Comparison of ENCODE assay signal across 22 cellular contexts in the genomic region with DNA sequence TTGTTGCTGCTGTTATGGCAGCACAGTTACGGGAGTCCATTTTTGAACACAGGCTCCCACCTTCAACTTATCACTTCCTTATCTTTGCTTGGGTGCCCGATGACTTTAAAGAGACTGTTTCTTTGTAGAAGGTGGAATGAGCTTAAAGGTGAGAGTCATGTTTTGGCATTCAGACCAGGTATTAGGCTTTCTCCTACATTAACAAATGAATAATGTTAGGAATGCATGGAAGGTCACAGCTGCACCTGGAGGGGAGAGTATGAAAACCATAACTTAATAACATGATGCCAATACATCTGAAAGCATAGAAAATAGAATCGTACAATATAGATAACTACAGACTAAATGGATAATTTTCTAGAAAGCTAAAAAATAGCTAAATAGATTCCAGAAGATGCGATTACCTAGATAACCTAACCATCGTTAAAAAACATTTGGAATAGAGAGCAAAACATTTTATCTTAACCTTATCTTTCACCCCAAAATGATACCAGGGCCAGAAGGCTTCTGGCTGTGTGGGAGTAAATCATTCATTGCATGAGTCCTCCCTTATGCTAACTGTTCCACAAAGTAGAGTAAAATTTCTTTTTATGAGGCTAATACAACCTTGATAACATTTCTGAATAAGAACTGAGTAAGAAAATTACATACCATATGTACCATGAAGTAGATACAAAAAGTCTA.
"Had no signal": no experiment of that assay in that cellular context is flagged by ENCODE, and none has a peak within 500 bp of the region (broad histone marks: within the 10 kb centered on the region; RNA-seq: fewer than 3 reads in every experiment).

No MANE protein-coding gene starts in this region.

- H3K4me3 ChIP-seq: cardiac muscle cell, PC-9 had no signal

- H3K9me3 Mint-ChIP-seq: activated B cell treated with CpG ODN at 0.5 μM for 24 hours; activated CD4-positive, alpha-beta memory T cell treated with anti-CD3 and anti-CD28 coated beads for 36 hours; activated CD4-positive, alpha-beta T cell treated with anti-CD3 and anti-CD28 coated beads, Interleukin-2, amount 10 ng/mL, durations not matched to agents 24 days and 14 days; activated naive CD8-positive, alpha-beta T cell treated with anti-CD3 and anti-CD28 coated beads for 36 hours; activated T-cell treated with anti-CD3 and anti-CD28 coated beads, Interleukin-2, amount 50 U/mL, for 4 hours; T-helper 1 cell treated with Interleukin-12 subunit alpha and Interleukin-12 subunit beta and Interleukin-4 antibody, amounts not matched to agents 30 μg/mL and 1 μg/mL, for 36 hours had no signal

- H3K36me3 ChIP-seq: brain microvascular endothelial cell, cardiac muscle cell had no signal

- H3K4me3 Mint-ChIP-seq: activated B cell treated with CpG ODN at 0.5 μM for 24 hours; activated CD4-positive, alpha-beta memory T cell treated with anti-CD3 and anti-CD28 coated beads for 36 hours; activated CD4-positive, alpha-beta T cell treated with anti-CD3 and anti-CD28 coated beads, Interleukin-2, amount 10 ng/mL, durations not matched to agents 24 days and 14 days; activated naive CD8-positive, alpha-beta T cell treated with anti-CD3 and anti-CD28 coated beads for 36 hours; activated T-cell treated with anti-CD3 and anti-CD28 coated beads, Interleukin-2, amount 50 U/mL, for 4 hours; T-helper 1 cell treated with Interleukin-12 subunit alpha and Interleukin-12 subunit beta and Interleukin-4 antibody, amounts not matched to agents 30 μg/mL and 1 μg/mL, for 36 hours had no signal

- DNase-seq: activated B cell treated with CpG ODN at 0.5 μM for 24 hours; activated CD4-positive, alpha-beta memory T cell treated with anti-CD3 and anti-CD28 coated beads for 36 hours; activated CD4-positive, alpha-beta T cell treated with anti-CD3 and anti-CD28 coated beads for 1 hour; activated CD4-positive, alpha-beta T cell treated with anti-CD3 and anti-CD28 coated beads, Interleukin-2, amount 10 ng/mL, durations not matched to agents 24 days and 14 days; activated CD8-positive, alpha-beta memory T cell treated with anti-CD3 and anti-CD28 coated beads for 24 hours; activated effector memory CD4-positive, alpha-beta T cell treated with anti-CD3 and anti-CD28 coated beads, Interleukin-2, amount 50 U/mL, for 16 hours; activated naive CD4-positive, alpha-beta T cell treated with Interleukin-2 at 50 U/mL for 16 hours; activated naive CD8-positive, alpha-beta T cell treated with anti-CD3 and anti-CD28 coated beads for 36 hours; activated T-cell treated with anti-CD3 and anti-CD28 coated beads, Interleukin-2, amount 50 U/mL, for 4 hours; brain microvascular endothelial cell; Karpas-422; MM.1S; NCI-H1105 treated with DMSO at 0.1 percent for 48 hours; NCI-H1436 treated with DMSO at 0.1 percent for 48 hours; NCI-H187; NCI-H2081; NCI-H446; NCI-H524; PC-9; SHP77 treated with DMSO at 0.1 percent for 48 hours had no signal

- H3K27me3 ChIP-seq: brain microvascular endothelial cell, cardiac muscle cell had no signal

- H3K27me3 Mint-ChIP-seq: activated B cell treated with CpG ODN at 0.5 μM for 24 hours; activated CD4-positive, alpha-beta T cell treated with anti-CD3 and anti-CD28 coated beads, Interleukin-2, amount 10 ng/mL, durations not matched to agents 24 days and 14 days had no signal

- H3K36me3 Mint-ChIP-seq: activated CD4-positive, alpha-beta memory T cell treated with anti-CD3 and anti-CD28 coated beads for 36 hours; activated naive CD8-positive, alpha-beta T cell treated with anti-CD3 and anti-CD28 coated beads for 36 hours had no signal

- H3K27ac Mint-ChIP-seq: activated B cell treated with CpG ODN at 0.5 μM for 24 hours; activated CD4-positive, alpha-beta memory T cell treated with anti-CD3 and anti-CD28 coated beads for 36 hours; activated CD4-positive, alpha-beta T cell treated with anti-CD3 and anti-CD28 coated beads, Interleukin-2, amount 10 ng/mL, durations not matched to agents 24 days and 14 days; activated naive CD8-positive, alpha-beta T cell treated with anti-CD3 and anti-CD28 coated beads for 36 hours; T-helper 1 cell treated with Interleukin-12 subunit alpha and Interleukin-12 subunit beta and Interleukin-4 antibody, amounts not matched to agents 30 μg/mL and 1 μg/mL, for 36 hours had no signal

- H3K4me1 Mint-ChIP-seq: activated B cell treated with CpG ODN at 0.5 μM for 24 hours; activated CD4-positive, alpha-beta T cell treated with anti-CD3 and anti-CD28 coated beads, Interleukin-2, amount 10 ng/mL, durations not matched to agents 24 days and 14 days; activated naive CD8-positive, alpha-beta T cell treated with anti-CD3 and anti-CD28 coated beads for 36 hours had no signal

- ATAC-seq: activated T-cell treated with anti-CD3 and anti-CD28 coated beads, Interleukin-2, amount 50 U/mL, for 4 hours had no signal

- H3K27ac ChIP-seq: brain microvascular endothelial cell, cardiac muscle cell, PC-9 had no signal
